In the genomic region with DNA sequence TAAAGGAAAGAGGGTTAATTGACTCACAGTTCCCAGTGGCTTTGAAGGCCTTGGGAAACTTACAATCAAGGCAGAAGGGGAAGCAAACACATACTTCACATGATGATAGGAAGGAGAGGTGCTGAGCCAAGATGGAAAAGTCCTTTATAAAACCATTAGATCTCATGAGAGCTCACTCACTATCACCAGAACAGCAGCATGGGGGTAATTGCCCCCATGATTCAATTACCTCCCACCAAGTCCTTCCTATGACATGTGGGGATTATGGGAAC, we compare ENCODE assay signal across 18 cellular contexts.
"Had no signal": no experiment of that assay in that cellular context is flagged by ENCODE, and none has a peak within 500 bp of the region (broad histone marks: within the 10 kb centered on the region; RNA-seq: fewer than 3 reads in every experiment).

No MANE protein-coding gene starts in this region.

- H3K4me3 ChIP-seq: colonic mucosa, esophagus squamous epithelium, gastrocnemius medialis, heart right ventricle, left lung, lower lobe of right lung had no signal

- H3K27ac ChIP-seq: colonic mucosa, esophagus squamous epithelium, gastrocnemius medialis, heart right ventricle, left lung, lower lobe of right lung had no signal

- DNase-seq: colonic mucosa; cortex of kidney; effector CD8-positive, alpha-beta T cell; effector memory CD8-positive, alpha-beta T cell; esophagus squamous epithelium; foreskin fibroblast; gastrocnemius medialis; glutamatergic neuron; head of caudate nucleus; heart right ventricle; hippocampal formation; left cardiac atrium; left lung; left ventricle myocardium superior; lower lobe of right lung; mesenchymal stem cell; midbrain had no signal

- H3K9me3 Mint-ChIP-seq: dendritic cell treated with granulocyte-macrophage colony-stimulating factor and Interleukin-4, amounts not matched to agents 40 ng/mL and 50 ng/mL, for 4 days; effector memory CD8-positive, alpha-beta T cell had no signal

- H3K9me3 ChIP-seq: colonic mucosa, esophagus squamous epithelium, gastrocnemius medialis, heart right ventricle, left lung, lower lobe of right lung had no signal

- H3K4me3 Mint-ChIP-seq: dendritic cell treated with granulocyte-macrophage colony-stimulating factor and Interleukin-4, amounts not matched to agents 40 ng/mL and 50 ng/mL, for 4 days; effector memory CD8-positive, alpha-beta T cell had no signal

- H3K27ac Mint-ChIP-seq: dendritic cell treated with granulocyte-macrophage colony-stimulating factor and Interleukin-4, amounts not matched to agents 40 ng/mL and 50 ng/mL, for 4 days; effector memory CD8-positive, alpha-beta T cell had no signal

- H3K27me3 ChIP-seq: colonic mucosa, esophagus squamous epithelium, gastrocnemius medialis, left lung had no signal

- H3K27me3 Mint-ChIP-seq: dendritic cell treated with granulocyte-macrophage colony-stimulating factor and Interleukin-4, amounts not matched to agents 40 ng/mL and 50 ng/mL, for 4 days; effector memory CD8-positive, alpha-beta T cell had no signal

- H3K36me3 ChIP-seq: colonic mucosa, esophagus squamous epithelium, gastrocnemius medialis, heart right ventricle, left lung, lower lobe of right lung had no signal

- ATAC-seq: effector memory CD8-positive, alpha-beta T cell; gastrocnemius medialis; heart right ventricle; left cardiac atrium; left lung; left ventricle myocardium superior; lower lobe of right lung had no signal

- H3K4me1 ChIP-seq: colonic mucosa, esophagus squamous epithelium, gastrocnemius medialis, heart right ventricle, left lung, lower lobe of right lung had no signal
